13 cellular contexts compared by ENCODE assay signal in the genomic region with DNA sequence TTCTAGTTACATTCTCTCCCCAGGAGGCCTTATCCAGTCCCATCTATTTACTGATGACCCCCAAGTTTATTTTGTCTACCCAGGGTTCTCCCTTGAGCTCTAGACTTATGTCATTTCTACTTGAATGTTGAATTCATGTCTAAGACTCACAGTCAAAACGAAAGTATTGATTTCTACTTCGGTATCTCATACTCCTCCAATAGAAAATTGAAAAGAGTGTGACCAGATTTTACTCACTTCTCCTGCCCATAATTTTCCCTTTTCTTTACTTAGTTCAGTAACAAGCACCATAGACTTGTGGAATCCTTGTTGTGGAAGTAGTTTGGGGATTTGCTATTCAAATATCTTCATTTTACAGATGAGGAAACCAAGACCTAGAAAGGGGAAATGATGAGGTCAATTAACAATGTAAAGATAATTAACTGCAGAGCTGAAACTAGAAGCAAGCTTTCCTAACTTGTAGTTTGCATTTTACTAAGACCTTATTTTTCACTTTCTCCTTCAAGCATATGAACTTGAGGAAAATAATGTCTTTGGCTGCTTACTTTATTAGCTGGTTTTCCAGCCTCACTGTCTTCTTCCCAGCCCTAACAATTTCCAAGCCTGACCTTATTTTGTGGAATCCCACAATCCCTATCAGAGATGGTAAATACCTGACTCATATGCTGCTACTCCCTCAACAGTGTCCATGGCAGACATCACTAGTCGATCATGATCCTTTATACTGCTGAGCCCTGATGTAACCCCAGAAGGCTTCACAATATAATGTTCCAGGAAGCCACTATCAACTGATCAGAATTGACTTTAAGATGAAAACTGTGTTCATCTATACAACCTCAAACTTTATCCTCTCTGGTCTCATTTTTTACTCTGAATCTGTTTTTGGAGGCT.
DNase-seq lines count a peak whose midpoint lies in the region; ATAC-seq and TF ChIP-seq lines count a peak whose summit lies in the region.
"Had no signal": no experiment of that assay in that cellular context is flagged by ENCODE, and none has a peak within 500 bp of the region (broad histone marks: within the 10 kb centered on the region; RNA-seq: fewer than 3 reads in every experiment).

No MANE protein-coding gene starts in this region.

- H3K9me3 Mint-ChIP-seq in osteocyte (ENCODE audit: unreplicated experiment), result no peaks in the 10 kb centered on the region
- H3K9me3 Mint-ChIP-seq in activated T-cell treated with anti-CD3 and anti-CD28 coated beads, Interleukin-2, amount 50 U/mL, for 4 hours, result no peaks in the 10 kb centered on the region
- H3K9me3 Mint-ChIP-seq: activated naive CD8-positive, alpha-beta T cell treated with anti-CD3 and anti-CD28 coated beads for 36 hours; CD4-positive, alpha-beta T cell; neural crest cell had no signal

- H3K36me3 Mint-ChIP-seq in osteocyte (ENCODE audit: unreplicated experiment), result no peaks in the 10 kb centered on the region
- H3K36me3 Mint-ChIP-seq in activated T-cell treated with anti-CD3 and anti-CD28 coated beads, Interleukin-2, amount 50 U/mL, for 4 hours (ENCODE audit: insufficient read depth), result no peaks in the 10 kb centered on the region
- H3K36me3 Mint-ChIP-seq: activated naive CD8-positive, alpha-beta T cell treated with anti-CD3 and anti-CD28 coated beads for 36 hours had no signal

- H3K9me3 ChIP-seq in RWPE2 (ENCODE audit: severe bottlenecking), result no peaks in the 10 kb centered on the region

- TF ChIP-seq CTCF in RWPE2 (IDR thresholded peaks at IDR 0.05; ENCODE audit: poor library complexity, severe bottlenecking), result no peak
- TF ChIP-seq CTCF in osteocyte (IDR thresholded peaks at IDR 0.05), result no peak

- no peaks in the 10 kb centered on the region for H3K4me1 Mint-ChIP-seq in osteocyte (ENCODE audit: unreplicated experiment)
- H3K4me1 Mint-ChIP-seq in activated T-cell treated with anti-CD3 and anti-CD28 coated beads, Interleukin-2, amount 50 U/mL, for 4 hours (ENCODE audit: low read depth), result no peaks in the 10 kb centered on the region
- H3K4me1 Mint-ChIP-seq: neural crest cell had no signal

- no peak overlapping the region for H3K4me3 ChIP-seq in RWPE2 (ENCODE audit: severe bottlenecking)

- no peaks in the 10 kb centered on the region for H3K27me3 Mint-ChIP-seq in osteocyte (ENCODE audit: unreplicated experiment)
- peaks cover 4% of the 10 kb centered on the region for H3K27me3 Mint-ChIP-seq in activated T-cell treated with anti-CD3 and anti-CD28 coated beads, Interleukin-2, amount 50 U/mL, for 4 hours (ENCODE audit: low read depth)

- H3K4me3 Mint-ChIP-seq in osteocyte (ENCODE audit: unreplicated experiment), result no peak overlapping the region
- H3K4me3 Mint-ChIP-seq in activated T-cell treated with anti-CD3 and anti-CD28 coated beads, Interleukin-2, amount 50 U/mL, for 4 hours, result no peak overlapping the region
- H3K4me3 Mint-ChIP-seq: activated B cell treated with CpG ODN at 0.5 μM for 24 hours; activated naive CD8-positive, alpha-beta T cell treated with anti-CD3 and anti-CD28 coated beads for 36 hours; CD4-positive, alpha-beta T cell; neural crest cell had no signal

- no peak overlapping the region for H3K27ac Mint-ChIP-seq in osteocyte (ENCODE audit: unreplicated experiment)
- H3K27ac Mint-ChIP-seq: activated B cell treated with CpG ODN at 0.5 μM for 24 hours; activated naive CD8-positive, alpha-beta T cell treated with anti-CD3 and anti-CD28 coated beads for 36 hours; CD4-positive, alpha-beta T cell had no signal

- H3K27me3 ChIP-seq in RWPE2 (ENCODE audit: insufficient read depth, poor library complexity, severe bottlenecking), result peaks cover 7% of the 10 kb centered on the region

- no peaks in the 10 kb centered on the region for H3K4me1 ChIP-seq in RWPE2 (ENCODE audit: insufficient read depth, poor library complexity, severe bottlenecking)

- H3K27ac ChIP-seq in RWPE2 (ENCODE audit: poor library complexity, severe bottlenecking), result no peak overlapping the region

- DNase-seq in RWPE2 (ENCODE audit: low spot score) (no peak), osteocyte (ENCODE audit: extremely low spot score, unreplicated experiment) (no peak), T-helper 1 cell (no peak), NCI-H748 (lab: John Stamatoyannopoulos, UW; ENCODE audit: unreplicated experiment) (no peak)
- no peak for DNase-seq in activated T-cell treated with anti-CD3 and anti-CD28 coated beads, Interleukin-2, amount 50 U/mL, for 4 hours
- DNase-seq: activated B cell treated with CpG ODN at 0.5 μM for 24 hours; activated naive CD8-positive, alpha-beta T cell treated with anti-CD3 and anti-CD28 coated beads for 36 hours; CD4-positive, alpha-beta T cell; PC-3 had no signal

- no peaks in the 10 kb centered on the region for H3K36me3 ChIP-seq in RWPE2 (ENCODE audit: low read depth)

- peak; percentile 91 for ATAC-seq in GM18508 (IDR thresholded peaks at IDR 0.05; ENCODE audit: insufficient read depth, unreplicated experiment)
- ATAC-seq in GM21381 (IDR thresholded peaks at IDR 0.05; ENCODE audit: unreplicated experiment), result peak; percentile 94
- ATAC-seq in HG03060 (IDR thresholded peaks at IDR 0.05; ENCODE audit: low read depth, unreplicated experiment), result peak; percentile 93
- ATAC-seq in RWPE2 (ENCODE audit: low read depth), result 0 out of 3 replicates have a peak, but pooled peaks have one; percentile 42
- no peak for ATAC-seq in activated T-cell treated with anti-CD3 and anti-CD28 coated beads, Interleukin-2, amount 50 U/mL, for 4 hours
- ATAC-seq: PC-3 had no signal

Comparison
In these comparisons a context has a peak if more than half of its experiments do, and no peak if none do; other contexts are left out.
1. ATAC-seq: peak in GM18508 (single experiment), GM21381 (single experiment), HG03060 (single experiment) and RWPE2 (single experiment); none in activated T-cell treated with anti-CD3 and anti-CD28 coated beads, Interleukin-2, amount 50 U/mL, for 4 hours (0 of 2).